In genomic region chr7:46739378-46740234, GRCh38 we compare ENCODE assay signal across 27 cellular contexts.
"Had no signal": no experiment of that assay in that cellular context is flagged by ENCODE, and none has a peak within 500 bp of the region (broad histone marks: within the 10 kb centered on the region; RNA-seq: fewer than 3 reads in every experiment).

No MANE protein-coding gene starts in this region.

- H3K36me3 ChIP-seq: brain microvascular endothelial cell, lower lobe of right lung, neutrophil, ovary, thoracic aorta, uterus had no signal

- H3K9me3 ChIP-seq: lower lobe of right lung, ovary, thoracic aorta, uterus had no signal

- H3K27ac Mint-ChIP-seq: nephron progenitor cell, progenitor cell of endocrine pancreas, type B pancreatic cell had no signal

- H3K4me3 ChIP-seq: lower lobe of right lung, ovary, thoracic aorta, uterus had no signal

- H3K36me3 Mint-ChIP-seq: type B pancreatic cell had no signal

- H3K27me3 Mint-ChIP-seq: progenitor cell of endocrine pancreas, type B pancreatic cell had no signal

- H3K4me3 Mint-ChIP-seq: nephron progenitor cell, type B pancreatic cell had no signal

- H3K27ac ChIP-seq: brain microvascular endothelial cell, foreskin keratinocyte, lower lobe of right lung, neutrophil, uterus, VCaP had no signal

- ATAC-seq: activated CD4-positive, CD25-positive, alpha-beta regulatory T cell treated with anti-CD3 and anti-CD28 coated beads, Interleukin-2, amount 50 U/mL, for 24 hours; esophagus mucosa; lower lobe of right lung had no signal

- H3K27me3 ChIP-seq: brain microvascular endothelial cell, foreskin keratinocyte, neutrophil, ovary, uterus had no signal

- DNase-seq: activated CD4-positive, alpha-beta T cell treated with anti-CD3 and anti-CD28 coated beads for 48 hours; activated CD4-positive, alpha-beta T cell treated with anti-CD3 and anti-CD28 coated beads, Interleukin-2, amount 50 U/mL, for 48 hours; activated CD8-positive, alpha-beta memory T cell treated with anti-CD3 and anti-CD28 coated beads for 24 hours; activated gamma-delta T cell; activated naive CD4-positive, alpha-beta T cell treated with anti-CD3 and anti-CD28 coated beads, Interleukin-2, amount 50 U/mL, for 16 hours; amniotic stem cell; brain microvascular endothelial cell; caudate nucleus; cortex of kidney; hippocampal formation; kidney; lower lobe of right lung; mesenchymal stem cell; nephron progenitor cell; ovary; stimulated activated CD4-positive, alpha-beta T cell treated with anti-CD3 and anti-CD28 coated beads, Interleukin-15, amount 100 ng/mL, for 24 hours; stimulated activated CD4-positive, alpha-beta T cell treated with anti-CD3 and anti-CD28 coated beads, Interleukin-2, amount 100 ng/mL, for 24 hours; stimulated activated naive CD4-positive, alpha-beta T cell treated with Interleukin-2 at 50 U/mL for 16 hours; uterus had no signal

- H3K9me3 Mint-ChIP-seq: type B pancreatic cell had no signal

- H3K4me1 ChIP-seq: foreskin keratinocyte, lower lobe of right lung, uterus had no signal
